Comparison of ENCODE assay signal across 9 cellular contexts in the genomic region with DNA sequence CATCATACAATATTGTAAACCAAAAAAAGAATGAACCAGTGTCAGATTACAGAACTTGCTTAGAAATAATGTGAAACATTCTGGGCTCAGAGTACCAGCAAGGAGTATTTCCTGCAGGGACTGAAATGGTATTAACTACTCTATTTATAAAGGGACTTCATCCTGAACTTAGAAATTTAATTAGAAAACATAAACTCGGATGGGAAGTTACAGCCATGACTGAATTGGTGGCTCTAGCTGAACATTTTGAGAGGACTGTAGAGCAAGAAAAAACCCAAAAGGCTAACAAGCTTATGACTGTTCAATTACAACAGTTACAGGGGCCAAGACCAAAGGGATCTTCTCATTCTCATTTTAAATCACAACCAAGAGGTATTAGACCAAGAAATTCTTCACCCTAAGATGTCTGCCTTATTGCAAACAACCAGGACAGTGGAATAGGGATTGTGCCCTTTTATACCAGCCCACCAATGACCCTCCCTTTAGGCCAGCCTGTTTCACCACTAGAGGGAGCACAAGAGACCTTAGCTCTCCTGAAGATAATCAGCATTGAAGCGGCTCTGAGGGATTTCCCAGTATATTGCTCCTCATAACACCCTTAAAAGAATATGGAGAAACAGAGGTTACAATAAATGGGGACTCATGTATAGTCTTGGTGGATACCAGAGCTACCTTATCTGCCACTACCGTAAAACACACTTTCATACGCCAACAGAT. TPM values are rescaled to one million over a fixed set of nuclear protein-coding genes. Genes with fewer than 3 reads are reported as not detected.
DNase-seq lines count a peak whose midpoint lies in the region; ATAC-seq and TF ChIP-seq lines count a peak whose summit lies in the region.
"Not testable (repeated sequence)": the region's sequence is repeated elsewhere in the genome, so short reads cannot be mapped to it uniquely, and the experiment has no call there.
"Had no signal": no experiment of that assay in that cellular context is flagged by ENCODE, and none has a peak within 500 bp of the region (broad histone marks: within the 10 kb centered on the region; RNA-seq: fewer than 3 reads in every experiment).

No MANE protein-coding gene starts in this region.

- H3K27ac ChIP-seq in CD4-positive, alpha-beta T cell (ENCODE audit: low read depth, low read length) = not testable (repeated sequence)

- peak; percentile 73 for TF ChIP-seq CTCF in CD4-positive, alpha-beta T cell (IDR thresholded peaks at IDR 0.05)

- POLR2A ChIA-PET in CD4-positive, alpha-beta T cell (lab: Charles Lee) = not testable (repeated sequence)

- H3K36me3 Mint-ChIP-seq in CD4-positive, alpha-beta T cell (ENCODE audit: low read depth) = not testable (repeated sequence)

- not testable (repeated sequence) for H3K4me1 Mint-ChIP-seq in CD4-positive, alpha-beta T cell (ENCODE audit: low read depth)

- CTCF ChIA-PET in CD4-positive, alpha-beta T cell (lab: Charles Lee) = not testable (repeated sequence)

- H3K27me3 ChIP-seq in CD4-positive, alpha-beta T cell (ENCODE audit: control insufficient read depth, insufficient read depth, low read length) = not testable (repeated sequence)

- H3K4me3 Mint-ChIP-seq in CD4-positive, alpha-beta T cell = not testable (repeated sequence)

- DNase-seq in CD4-positive, alpha-beta T cell = peak in 1 of 10 experiments; percentile 4
- DNase-seq in NCI-H82 (lab: John Stamatoyannopoulos, UW) (peak; percentile 84), dermis microvascular lymphatic vessel endothelial cell (ENCODE audit: low read depth in 2 of 2) (peak; percentile 7 to 42)
- DNase-seq in activated CD4-positive, alpha-beta T cell treated with anti-CD3 and anti-CD28 coated beads for 48 hours = peak; percentile 39
- DNase-seq in left lobe of liver (ENCODE audit: low spot score) = not testable (repeated sequence)
- DNase-seq in stimulated activated CD4-positive, alpha-beta T cell treated with anti-CD3 and anti-CD28 coated beads, Interleukin-12 subunit alpha, Interleukin-12 subunit beta, amount 100 ng/mL, for 4 hours = peak; percentile 6

- ATAC-seq in CD4-positive, alpha-beta T cell (ENCODE audit: poor library complexity) = peak; percentile 57
- ATAC-seq in GM19395 (IDR thresholded peaks at IDR 0.05; ENCODE audit: unreplicated experiment) = peak; percentile 78
- ATAC-seq in HG03521 (IDR thresholded peaks at IDR 0.05; ENCODE audit: unreplicated experiment) = peak; percentile 70
- peak; percentile 79 for ATAC-seq in left lobe of liver

- intact Hi-C loops in CD4-positive, alpha-beta T cell (cut with DNase I, micrococcal nuclease) = loop anchor here in 1 of 2 experiments (10.0 kb wide), 1 partner anchor 84 kb away; no protein-coding TSS in a partner anchor

- not testable (repeated sequence) for H3K9me3 ChIP-seq in CD4-positive, alpha-beta T cell (ENCODE audit: control insufficient read depth, low read length)

- H3K27ac Mint-ChIP-seq in CD4-positive, alpha-beta T cell = not testable (repeated sequence)

- not testable (repeated sequence) for H3K9me3 Mint-ChIP-seq in CD4-positive, alpha-beta T cell

- H3K27me3 Mint-ChIP-seq in CD4-positive, alpha-beta T cell = not testable (repeated sequence)

RNA-seq across cellular contexts. Expression of a gene that starts 46.6 kb away (rescaled TPM):
- total RNA-seq in CD4-positive, alpha-beta T cell = 10 to 100 TPM; 16.1 to 18.2 TPM
- total RNA-seq in dermis microvascular lymphatic vessel endothelial cell (18.2 and 27.9 TPM in 2 replicates), left lobe of liver (8.6 TPM)

RNA-seq across cellular contexts. Expression of a gene that starts 48.3 kb away (rescaled TPM):
- not detected for total RNA-seq in CD4-positive, alpha-beta T cell
- total RNA-seq in dermis microvascular lymphatic vessel endothelial cell (not detected in 2 replicates), left lobe of liver (26.3 TPM)
- total RNA-seq: tibial nerve had no signal

Comparison
In these comparisons a context has a peak if more than half of its experiments do, and no peak if none do; other contexts are left out.
1. RNA of a gene that starts 48.3 kb away (total RNA-seq): 26.3 TPM in left lobe of liver (single experiment); not detected in CD4-positive, alpha-beta T cell and not detected in dermis microvascular lymphatic vessel endothelial cell; every median in the first group is over 10 times any median in the second.
2. Peak in every context shown above with its lines, with median percentiles within 50 percentile points of each other: ATAC-seq.